8 cellular contexts compared by ENCODE assay signal in the genomic region with DNA sequence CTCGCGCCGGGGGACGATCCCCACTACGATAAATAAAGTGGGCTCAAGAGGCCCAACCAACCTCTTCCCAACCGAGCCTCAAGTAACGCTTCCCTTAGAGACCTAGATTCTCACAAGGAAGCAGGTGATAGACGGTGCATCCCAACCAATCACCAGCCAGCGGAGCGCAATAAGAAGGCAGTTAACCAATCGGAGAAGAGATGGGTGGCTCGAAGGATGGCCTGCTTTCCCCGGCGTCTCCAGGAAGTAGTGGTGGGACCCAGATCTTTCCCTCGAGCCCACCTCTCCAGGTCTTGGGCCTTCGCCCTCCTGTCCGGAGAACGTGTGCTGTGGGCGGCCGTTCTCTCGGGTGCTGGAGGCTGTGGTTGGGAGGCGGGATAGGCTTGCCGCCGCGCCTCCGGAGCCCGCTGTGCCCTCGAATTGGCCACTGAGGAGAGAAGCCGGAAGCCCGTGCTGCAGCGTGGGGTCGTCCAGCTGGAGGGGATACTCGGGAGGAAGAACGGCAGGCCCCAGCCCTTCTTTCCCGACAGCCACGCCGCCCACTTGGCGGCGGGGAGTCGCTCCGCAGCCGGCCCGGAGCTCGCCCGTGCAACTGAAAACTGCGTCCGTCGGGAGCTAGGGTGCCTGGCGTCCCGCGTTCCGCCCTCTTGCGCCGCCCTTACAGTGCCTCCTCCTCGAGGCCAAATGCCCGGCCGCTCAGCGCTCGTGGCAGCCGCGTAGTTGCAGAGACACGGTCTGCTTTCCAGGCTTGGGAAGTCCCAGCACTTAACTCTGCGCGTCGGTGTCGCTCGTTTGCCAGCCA. TPM values are rescaled to one million over a fixed set of nuclear protein-coding genes. Genes with fewer than 3 reads are reported as not detected.
A peak's percentile ranks its signal among the peaks of the same experiment; 100 is the strongest.
DNase-seq lines count a peak whose midpoint lies in the region; ATAC-seq, FAIRE-seq and TF ChIP-seq lines count a peak whose summit lies in the region.

A gene (minus strand): TSS at position 594 of the 802 bp plus-strand sequence. CDS start 2,665 bp downstream, outside the sequence.

- intact Hi-C loops in Right ventricle myocardium superior (cut with DNase I) = no loop called here
- intact Hi-C loops in pancreas (cut with DNase I) = no loop called here
- intact Hi-C loops in tibial artery (cut with DNase I; ENCODE audit: low total_unique reads) = no loop called here

- peak within 1 kb of the TSS; percentile 67 to 93 (median 84) for H3K4me3 ChIP-seq in pancreas
- H3K4me3 ChIP-seq in tibial artery = peak within 1 kb of the TSS; percentile 87 to 92

- peak within 1 kb of the TSS; percentile 96 for H3K27ac Mint-ChIP-seq in activated naive CD8-positive, alpha-beta T cell treated with anti-CD3 and anti-CD28 coated beads, Interleukin-2, amount 50 U/mL, for 24 hours

- DNase-seq in NCI-H1417 treated with DMSO at 0.1 percent for 48 hours (lab: John Stamatoyannopoulos, UW) = peak; percentile 83
- DNase-seq in SW480 (ENCODE audit: low spot score) = peak; percentile 98
- DNase-seq in activated naive CD8-positive, alpha-beta T cell treated with anti-CD3 and anti-CD28 coated beads, Interleukin-2, amount 50 U/mL, for 24 hours = peak; percentile 85
- DNase-seq in Right ventricle myocardium superior = peak; percentile 96
- DNase-seq in pancreas = peak; percentile 87 to 96 (median 92)
- DNase-seq in tibial artery = peak; percentile 96 to 98

- peak within 1 kb of the TSS; percentile 97 for H3K4me3 Mint-ChIP-seq in activated naive CD8-positive, alpha-beta T cell treated with anti-CD3 and anti-CD28 coated beads, Interleukin-2, amount 50 U/mL, for 24 hours

- ATAC-seq in HG02763 (IDR thresholded peaks at IDR 0.05; ENCODE audit: unreplicated experiment) (peak; percentile 98), Right ventricle myocardium superior (ENCODE audit: poor library complexity) (peak; percentile 100), pancreas (peak; percentile 97 to 99 (median 98))
- peak; percentile 98 for ATAC-seq in activated naive CD8-positive, alpha-beta T cell treated with anti-CD3 and anti-CD28 coated beads, Interleukin-2, amount 50 U/mL, for 24 hours

- FAIRE-seq in pancreas (lab: Jason Lieb, UNC) = peak; percentile 90

- TF ChIP-seq CTCF in GM12873 (IDR thresholded peaks at IDR 0.05; ENCODE audit: insufficient read depth, low read depth, low read length, missing control alignments) (peak; percentile 8), pancreas (IDR thresholded peaks at IDR 0.05) (no peak), tibial artery (IDR thresholded peaks at IDR 0.05) (peak in 1 of 2 experiments; percentile 10)

- H3K4me1 ChIP-seq in pancreas (peaks cover 7 to 21% (median 8%) of the 10 kb centered on the region in 3 donors), tibial artery (peaks cover 0 to 28% (median 21%) of the 10 kb centered on the region in 4 donors)

- H3K36me3 ChIP-seq in pancreas (peaks cover 0 to 18% (median 15%) of the 10 kb centered on the region in 3 donors), tibial artery (peaks cover 27 to 31% (median 28%) of the 10 kb centered on the region in 3 donors)

- H3K27me3 ChIP-seq in pancreas (no peaks in the 10 kb centered on the region), tibial artery (no peaks in the 10 kb centered on the region)

- H3K27me3 Mint-ChIP-seq in activated naive CD8-positive, alpha-beta T cell treated with anti-CD3 and anti-CD28 coated beads, Interleukin-2, amount 50 U/mL, for 24 hours = no peaks in the 10 kb centered on the region

- H3K36me3 Mint-ChIP-seq in activated naive CD8-positive, alpha-beta T cell treated with anti-CD3 and anti-CD28 coated beads, Interleukin-2, amount 50 U/mL, for 24 hours (ENCODE audit: low read depth) = peaks cover 30% of the 10 kb centered on the region

- WGBS in pancreas, 2 donors = 0% methylated on average over 66 to 67 of the region's 67 CpGs

- no peaks in the 10 kb centered on the region for H3K9me3 ChIP-seq in pancreas
- no peaks in the 10 kb centered on the region for H3K9me3 ChIP-seq in tibial artery

- H3K9me3 Mint-ChIP-seq in activated naive CD8-positive, alpha-beta T cell treated with anti-CD3 and anti-CD28 coated beads, Interleukin-2, amount 50 U/mL, for 24 hours = no peaks in the 10 kb centered on the region

- H3K27ac ChIP-seq in pancreas (peak within 1 kb of the TSS; percentile 90 to 97 (median 96)), tibial artery (peak within 1 kb of the TSS; percentile 93 to 97)

- peaks cover 37% of the 10 kb centered on the region for H3K4me1 Mint-ChIP-seq in activated naive CD8-positive, alpha-beta T cell treated with anti-CD3 and anti-CD28 coated beads, Interleukin-2, amount 50 U/mL, for 24 hours

RNA-seq across cellular contexts. Expression of the gene that starts here (rescaled TPM):
- total RNA-seq in Right ventricle myocardium superior = 18.3 TPM
- 10 to 100 TPM in 4 of 6 donors, 1 to 10 TPM in 2; 8.6 to 17.2 (median 11.7) TPM for total RNA-seq in pancreas
- polyA plus RNA-seq in pancreas = 10 to 100 TPM in 1 of 2 donors, 1 to 10 TPM in 1; 5.9 to 14.5 TPM

Comparison
In these comparisons a context has a peak if more than half of its experiments do, and no peak if none do; other contexts are left out.
1. Peak in every context shown above with its lines: DNase-seq, ATAC-seq, H3K4me3 ChIP-seq and H3K27ac ChIP-seq.